In genomic region chr11:66631883-66632282, GRCh38 we compare ENCODE assay signal across 13 cellular contexts. TPM values are rescaled to one million over a fixed set of nuclear protein-coding genes. Genes with fewer than 3 reads are reported as not detected.
"Had no signal": no experiment of that assay in that cellular context is flagged by ENCODE, and none has a peak within 500 bp of the region (broad histone marks: within the 10 kb centered on the region; RNA-seq: fewer than 3 reads in every experiment).

No MANE protein-coding gene starts in this region.

- H3K9me3 Mint-ChIP-seq: naive thymus-derived CD8-positive, alpha-beta T cell had no signal

- H3K4me1 Mint-ChIP-seq: endodermal cell had no signal

- H3K27me3 Mint-ChIP-seq: naive thymus-derived CD8-positive, alpha-beta T cell had no signal

- DNase-seq: activated CD4-positive, alpha-beta T cell treated with anti-CD3 and anti-CD28 coated beads, Interleukin-2, amount 50 U/mL, for 4 hours; activated CD4-positive, CD25-positive, alpha-beta regulatory T cell treated with anti-CD3 and anti-CD28 coated beads, Interleukin-2, amount 50 U/mL, for 72 hours; endodermal cell; islet precursor cell; left ventricle myocardium inferior; mucosa of descending colon; naive thymus-derived CD8-positive, alpha-beta T cell; retina; stimulated activated CD4-positive, alpha-beta T cell treated with anti-CD3 and anti-CD28 coated beads, Interleukin-2, amount 100 ng/mL, for 48 hours; stimulated activated naive CD4-positive, alpha-beta T cell; T1000; upper lobe of left lung had no signal

- H3K4me3 Mint-ChIP-seq: endodermal cell; naive thymus-derived CD8-positive, alpha-beta T cell had no signal

- ATAC-seq: gastroesophageal sphincter; mucosa of descending colon; naive thymus-derived CD8-positive, alpha-beta T cell had no signal

- H3K27ac Mint-ChIP-seq: endodermal cell had no signal

RNA-seq across cellular contexts. Expression of gene CCDC87, which starts 39.0 kb away (rescaled TPM):
- polyA plus RNA-seq: naive thymus-derived CD8-positive, alpha-beta T cell had no signal
